In the genomic region with DNA sequence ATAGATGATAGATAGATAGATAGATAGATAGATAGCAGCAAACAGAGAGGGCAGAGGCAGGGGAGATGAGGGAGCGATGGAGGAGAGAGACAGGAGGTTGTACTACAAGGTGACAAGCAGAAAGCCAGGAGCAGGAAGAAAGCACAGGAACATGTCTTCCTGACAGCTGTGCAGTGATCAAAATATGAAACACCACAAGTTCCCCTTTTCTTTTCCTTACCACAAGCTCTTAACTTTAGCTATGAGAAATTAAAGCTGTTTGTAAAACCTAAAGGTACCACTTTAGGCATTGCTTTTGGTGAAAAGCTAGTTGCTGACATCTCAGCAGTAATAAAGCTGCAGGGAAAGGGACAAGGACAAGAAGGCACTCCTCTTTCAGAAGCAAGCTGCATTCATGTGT, we compare ENCODE assay signal across 12 cellular contexts.
"Had no signal": no experiment of that assay in that cellular context is flagged by ENCODE, and none has a peak within 500 bp of the region (broad histone marks: within the 10 kb centered on the region; RNA-seq: fewer than 3 reads in every experiment).

No MANE protein-coding gene starts in this region.

- ATAC-seq: activated CD8-positive, alpha-beta T cell treated with anti-CD3 and anti-CD28 coated beads, Interleukin-2, amount 10 ng/mL, durations not matched to agents 7 days and 5 days; heart left ventricle; left colon; right lobe of liver; stimulated activated naive CD8-positive, alpha-beta T cell treated with anti-CD3 and anti-CD28 coated beads, Interleukin-15, amount 100 ng/mL, for 72 hours had no signal

- DNase-seq: activated CD4-positive, alpha-beta T cell treated with anti-CD3 and anti-CD28 coated beads for 1 hour; activated CD4-positive, alpha-beta T cell treated with anti-CD3 and anti-CD28 coated beads, Interleukin-2, amount 50 U/mL, for 1 hour; activated CD8-positive, alpha-beta T cell treated with anti-CD3 and anti-CD28 coated beads, Interleukin-2, amount 10 ng/mL, durations not matched to agents 7 days and 5 days; activated gamma-delta T cell treated with Interleukin-2 at 50 U/mL for 16 hours; anterior cingulate cortex; heart left ventricle; left colon; nephron progenitor cell; right lobe of liver; stimulated activated CD4-positive, alpha-beta T cell treated with anti-CD3 and anti-CD28 coated beads, Interleukin-1b, Interleukin-23, amount 100 ng/mL, for 48 hours; stimulated activated naive CD8-positive, alpha-beta T cell treated with anti-CD3 and anti-CD28 coated beads, Interleukin-15, amount 100 ng/mL, for 72 hours; tibial artery had no signal
